11 cellular contexts compared by ENCODE assay signal in the genomic region with DNA sequence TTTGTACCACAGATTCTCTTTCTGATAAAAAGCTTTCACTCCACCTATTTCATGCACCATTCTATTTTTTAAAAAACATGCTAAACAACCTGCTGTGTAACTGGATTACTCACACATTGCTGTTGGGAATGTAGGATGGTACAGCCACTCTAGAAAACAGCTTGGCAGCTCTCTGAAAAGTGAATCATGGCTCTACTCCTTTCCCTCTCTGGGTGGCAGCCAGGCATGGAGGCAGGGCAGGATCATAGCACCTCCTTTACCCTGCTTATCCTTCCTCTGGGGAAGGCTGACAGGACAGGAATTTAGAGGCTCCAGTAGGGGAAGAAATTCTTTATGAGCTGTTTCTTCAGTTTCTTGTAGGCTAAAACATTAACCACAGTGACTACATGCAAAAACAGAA. TPM values are rescaled to one million over a fixed set of nuclear protein-coding genes. Genes with fewer than 3 reads are reported as not detected.
A peak's percentile ranks its signal among the peaks of the same experiment; 100 is the strongest.
DNase-seq lines count a peak whose midpoint lies in the region; ATAC-seq and TF ChIP-seq lines count a peak whose summit lies in the region.
"Had no signal": no experiment of that assay in that cellular context is flagged by ENCODE, and none has a peak within 500 bp of the region (broad histone marks: within the 10 kb centered on the region; RNA-seq: fewer than 3 reads in every experiment).

No MANE protein-coding gene starts in this region.

- H3K27me3 ChIP-seq in spleen (replicated peaks in 1 of 7): no peaks in the 10 kb centered on the region
- H3K27me3 ChIP-seq: testis had no signal

- no peak for TF ChIP-seq CTCF in spleen (IDR thresholded peaks at IDR 0.05 in 8 of 11, conservative IDR thresholded peaks at IDR 0.05 in 3 of 11)

- peak; percentile 7 for DNase-seq in COLO829 (ENCODE audit: low spot score)
- DNase-seq in M059J (ENCODE audit: low read depth): peak; percentile 95
- peak; percentile 80 for DNase-seq in fibroblast of gingiva (ENCODE audit: low read depth)
- DNase-seq in natural killer cell treated with Interleukin-12 subunit alpha and Interleukin-12 subunit beta and Interleukin-15 and Interleukin-18, amount 100 ng/mL, for 72 hours (ENCODE audit: low spot score): no peak
- DNase-seq in NCI-H748 (lab: John Stamatoyannopoulos, UW; ENCODE audit: unreplicated experiment): no peak
- no peak for DNase-seq in spleen
- no peak for DNase-seq in NCI-H1105 treated with DMSO at 0.1 percent for 48 hours (lab: John Stamatoyannopoulos, UW)
- DNase-seq: testis had no signal

- peak overlapping the region; percentile 68 to 86 for H3K27ac Mint-ChIP-seq in natural killer cell treated with Interleukin-12 subunit alpha and Interleukin-12 subunit beta and Interleukin-15 and Interleukin-18, amount 100 ng/mL, for 72 hours

- no peak for TF ChIP-seq POLR2A in spleen (IDR thresholded peaks at IDR 0.05)

- no peaks in the 10 kb centered on the region for H3K9me3 Mint-ChIP-seq in natural killer cell treated with Interleukin-12 subunit alpha and Interleukin-12 subunit beta and Interleukin-15 and Interleukin-18, amount 100 ng/mL, for 72 hours

- no peaks in the 10 kb centered on the region for H3K9me3 ChIP-seq in spleen
- H3K9me3 ChIP-seq: testis had no signal

- H3K27me3 Mint-ChIP-seq in natural killer cell treated with Interleukin-12 subunit alpha and Interleukin-12 subunit beta and Interleukin-15 and Interleukin-18, amount 100 ng/mL, for 72 hours: no peaks in the 10 kb centered on the region

- intact Hi-C loops in spleen (cut with DNase I; ENCODE audit: low total_unique reads): loop anchor here (10.0 kb wide), 1 partner anchor 90 kb away; no protein-coding TSS in a partner anchor

- H3K36me3 Mint-ChIP-seq in natural killer cell treated with Interleukin-12 subunit alpha and Interleukin-12 subunit beta and Interleukin-15 and Interleukin-18, amount 100 ng/mL, for 72 hours: no peaks in the 10 kb centered on the region

- no peak overlapping the region for H3K4me3 ChIP-seq in spleen
- H3K4me3 ChIP-seq: SK-N-MC, testis had no signal

- peaks cover 36 to 61% of the 10 kb centered on the region in 2 donors for H3K4me1 Mint-ChIP-seq in natural killer cell treated with Interleukin-12 subunit alpha and Interleukin-12 subunit beta and Interleukin-15 and Interleukin-18, amount 100 ng/mL, for 72 hours (ENCODE audit: low read depth in 2 of 2)

- ATAC-seq in natural killer cell treated with Interleukin-12 subunit alpha and Interleukin-12 subunit beta and Interleukin-15 and Interleukin-18, amount 100 ng/mL, for 72 hours: no peak
- ATAC-seq in HG02678 (IDR thresholded peaks at IDR 0.05; ENCODE audit: unreplicated experiment): no peak

- peaks cover 0 to 6% (median under 1%) of the 10 kb centered on the region in 6 donors for H3K36me3 ChIP-seq in spleen

- no peak overlapping the region for H3K27ac ChIP-seq in spleen
- H3K27ac ChIP-seq: SK-N-MC, testis had no signal

- peak overlapping the region; percentile 80 for H3K4me3 Mint-ChIP-seq in natural killer cell treated with Interleukin-12 subunit alpha and Interleukin-12 subunit beta and Interleukin-15 and Interleukin-18, amount 100 ng/mL, for 72 hours

- H3K4me1 ChIP-seq in spleen: peaks cover 2 to 58% (median 26%) of the 10 kb centered on the region in 6 donors
- H3K4me1 ChIP-seq: testis had no signal

RNA-seq across cellular contexts. Expression of gene VNN2, which starts 6.7 kb away (rescaled TPM):
- 0.32 and 1.9 TPM in 2 replicates for total RNA-seq in M059J (2014; rRNA removed; shearing (Covaris generic))
- 10 to 100 TPM; 28.9 to 30.8 TPM for total RNA-seq in natural killer cell treated with Interleukin-12 subunit alpha and Interleukin-12 subunit beta and Interleukin-15 and Interleukin-18, amount 100 ng/mL, for 72 hours
- 100 to 1,000 TPM in 5 of 7 donors, 10 to 100 TPM in 2; 65.9 to 349 (median 173) TPM for total RNA-seq in spleen
- 10 to 100 TPM; 15.4 to 37.1 (median 26.0) TPM for polyA plus RNA-seq in spleen
- total RNA-seq: pulmonary artery endothelial cell had no signal

RNA-seq across cellular contexts. Expression of gene SLC18B1, which starts 34.1 kb away (rescaled TPM):
- 13.8 and 19.4 TPM in 2 replicates for total RNA-seq in M059J (2014; rRNA removed; shearing (Covaris generic))
- 1 to 10 TPM; 2.9 to 5.6 TPM for total RNA-seq in natural killer cell treated with Interleukin-12 subunit alpha and Interleukin-12 subunit beta and Interleukin-15 and Interleukin-18, amount 100 ng/mL, for 72 hours
- 10 to 100 TPM in 4 of 7 donors, 1 to 10 TPM in 3; 6.0 to 19.1 (median 11.2) TPM for total RNA-seq in spleen
- polyA plus RNA-seq in spleen: 10 to 100 TPM in 2 of 3 donors, 1 to 10 TPM in 1; 6.2 to 15.0 (median 12.0) TPM

RNA-seq across cellular contexts. Expression of gene RPS12, which starts 50.0 kb away (rescaled TPM):
- 1,221 and 1,446 TPM in 2 replicates for total RNA-seq in M059J (2014; rRNA removed; shearing (Covaris generic))
- total RNA-seq in natural killer cell treated with Interleukin-12 subunit alpha and Interleukin-12 subunit beta and Interleukin-15 and Interleukin-18, amount 100 ng/mL, for 72 hours: 1,000 to 10,000 TPM in 1 of 2 donors, 100 to 1,000 TPM in 1; 832 to 1,576 TPM
- total RNA-seq in spleen: 1,000 to 10,000 TPM; 1,001 to 1,609 (median 1,342) TPM
- polyA plus RNA-seq in spleen: 1,000 to 10,000 TPM; 3,955 to 4,556 (median 4,295) TPM

RNA-seq across cellular contexts. Expression of gene VNN1, which starts 50.5 kb away (rescaled TPM):
- total RNA-seq in M059J (2014; rRNA removed; shearing (Covaris generic)): 0.20 TPM in 1 of 2 replicates, not detected in the other
- total RNA-seq in natural killer cell treated with Interleukin-12 subunit alpha and Interleukin-12 subunit beta and Interleukin-15 and Interleukin-18, amount 100 ng/mL, for 72 hours: 1 to 10 TPM in 1 of 2 donors, under 1 TPM in 1; 0.83 to 1.6 TPM
- total RNA-seq in spleen: 10 to 100 TPM in 4 of 7 donors, 1 to 10 TPM in 3; 3.1 to 44.2 (median 11.2) TPM
- polyA plus RNA-seq in spleen: 1 to 10 TPM; 2.3 to 5.5 (median 2.9) TPM
- total RNA-seq: pulmonary artery endothelial cell had no signal

Comparison
In these comparisons a context has a peak if more than half of its experiments do, and no peak if none do; other contexts are left out.
1. DNase-seq: peak in COLO829 (single experiment), M059J (single experiment) and fibroblast of gingiva (single experiment); none in natural killer cell treated with Interleukin-12 subunit alpha and Interleukin-12 subunit beta and Interleukin-15 and Interleukin-18, amount 100 ng/mL, for 72 hours (single experiment), NCI-H748 (single experiment), spleen (single experiment) and NCI-H1105 treated with DMSO at 0.1 percent for 48 hours (single experiment).
2. RNA of gene VNN2, which starts 6.7 kb away (total RNA-seq): 65.9 to 349 TPM in spleen and 28.9 to 30.8 TPM in natural killer cell treated with Interleukin-12 subunit alpha and Interleukin-12 subunit beta and Interleukin-15 and Interleukin-18, amount 100 ng/mL, for 72 hours; 0.32 to 1.9 TPM in M059J; every median in the first group is over 10 times any median in the second.